In genomic region chr19:40284501-40285352, GRCh38 we compare ENCODE assay signal across 2 cellular contexts.
TF ChIP-seq lines count a peak whose summit lies in the region.

AKT2 (minus strand) TSS chr19:40285345; CDS start chr19:40265267, 20,078 bp downstream.

TF ChIP-seq in HEK293, 187 proteins besides CTCF, POLR2A, EP300 and RAD21 (continued from another document and continues in another):
- TF ChIP-seq PRDM4 (tag by site-specific recombination; IDR thresholded peaks at IDR 0.05) (peak; percentile 58), ZBTB26 (tag by site-specific recombination; optimal IDR thresholded peaks at IDR 0.05) (peak; percentile 98), ZBTB48 (tag by site-specific recombination; IDR thresholded peaks at IDR 0.05) (peak; percentile 91), INSM2 (tag by site-specific recombination; IDR thresholded peaks at IDR 0.05) (0 out of 2 replicates have a peak, but pooled peaks have one; percentile 25), KLF10 (tag by site-specific recombination; IDR thresholded peaks at IDR 0.05) (peak; percentile 88), ZNF548 (tag by site-specific recombination; IDR thresholded peaks at IDR 0.05) (no peak), ZNF549 (tag by site-specific recombination; IDR thresholded peaks at IDR 0.05) (no peak), ZNF571 (tag by site-specific recombination; IDR thresholded peaks at IDR 0.05) (no peak), ZNF324 (tag by site-specific recombination; IDR thresholded peaks at IDR 0.05) (peak; percentile 29; the same call in 1 of the 2 replicates), GLI2 (tag by site-specific recombination; IDR thresholded peaks at IDR 0.05; ENCODE audit: borderline replicate concordance, low read depth) (no peak), ZSCAN16 (tag by site-specific recombination; IDR thresholded peaks at IDR 0.05) (no peak), ZNF701 (tag by site-specific recombination; IDR thresholded peaks at IDR 0.05) (no peak), ZBTB17 (tag by site-specific recombination; IDR thresholded peaks at IDR 0.05) (0 out of 2 replicates have a peak, but pooled peaks have one; percentile 41), ZNF140 (tag by site-specific recombination; IDR thresholded peaks at IDR 0.05) (no peak; the same call in 1 of the 2 replicates), ZNF10 (tag by site-specific recombination; IDR thresholded peaks at IDR 0.05) (peak; percentile 9; the same call in 1 of the 2 replicates), ZNF645 (tag by site-specific recombination; IDR thresholded peaks at IDR 0.05) (peak; percentile 77; the same call in 1 of the 2 replicates), ZNF391 (tag by site-specific recombination; IDR thresholded peaks at IDR 0.05; ENCODE audit: borderline replicate concordance, low read depth) (0 out of 2 replicates have a peak, but pooled peaks have one; percentile 53), BCL6B (tag by site-specific recombination; IDR thresholded peaks at IDR 0.05) (no peak), ZNF239 (tag by site-specific recombination; IDR thresholded peaks at IDR 0.05) (no peak), ZNF621 (tag by site-specific recombination; IDR thresholded peaks at IDR 0.05) (no peak), ZNF214 (tag by site-specific recombination; IDR thresholded peaks at IDR 0.05; ENCODE audit: borderline replicate concordance) (no peak)

TF ChIP-seq in HepG2, 621 proteins besides CTCF, POLR2A, EP300 and RAD21 (continued from another document and continues in another):
- TF ChIP-seq PATZ1 (CRISPR knock-in tag; IDR thresholded peaks at IDR 0.05) (peak; percentile 94), CREBL2 (CRISPR knock-in tag; IDR thresholded peaks at IDR 0.05; ENCODE audit: borderline replicate concordance) (peak; percentile 10; the same call in 1 of the 2 replicates), ZNF740 (CRISPR knock-in tag; IDR thresholded peaks at IDR 0.05) (peak; percentile 97), ZGPAT (CRISPR knock-in tag; IDR thresholded peaks at IDR 0.05) (peak; percentile 40; the same call in 1 of the 2 replicates), CREB1 (IDR thresholded peaks at IDR 0.05) (no peak), CREB1 (CRISPR knock-in tag; IDR thresholded peaks at IDR 0.05) (no peak), ZNF687 (CRISPR knock-in tag; IDR thresholded peaks at IDR 0.05) (peak; percentile 68), RARA (CRISPR knock-in tag; IDR thresholded peaks at IDR 0.05) (no peak), E2F1 (CRISPR knock-in tag; IDR thresholded peaks at IDR 0.05) (0 out of 2 replicates have a peak, but pooled peaks have one; percentile 23), BHLHE40 (IDR thresholded peaks at IDR 0.05; ENCODE audit: low read length) (peak; percentile 80), NFIB (CRISPR knock-in tag; IDR thresholded peaks at IDR 0.05; ENCODE audit: borderline replicate concordance) (0 out of 2 replicates have a peak, but pooled peaks have one; percentile 24), TOPORS (CRISPR knock-in tag; IDR thresholded peaks at IDR 0.05) (peak; percentile 77; the same call in 1 of the 2 replicates), NKX3-1 (CRISPR knock-in tag; IDR thresholded peaks at IDR 0.05) (no peak), BORCS8-MEF2B (CRISPR knock-in tag; IDR thresholded peaks at IDR 0.05) (peak; percentile 40; the same call in 1 of the 2 replicates), NONO (IDR thresholded peaks at IDR 0.05) (no peak), NONO (CRISPR knock-in tag; conservative IDR thresholded peaks at IDR 0.05) (peak; percentile 41; the same call in 1 of the 2 replicates), ZNF142 (CRISPR knock-in tag; IDR thresholded peaks at IDR 0.05) (0 out of 2 replicates have a peak, but pooled peaks have one; percentile 35), KAT8 (CRISPR knock-in tag; IDR thresholded peaks at IDR 0.05) (no peak), ZFX (CRISPR knock-in tag; IDR thresholded peaks at IDR 0.05; ENCODE audit: low read depth) (peak; percentile 77), MAX (IDR thresholded peaks at IDR 0.05) (peak; percentile 71), HMGXB4 (CRISPR knock-in tag; IDR thresholded peaks at IDR 0.05; ENCODE audit: borderline replicate concordance in 1 of 2, low read depth in 1 of 2) (peak in 1 of 2 experiments; percentile 17; a peak in 2 of 4 replicates), TFAP4 (IDR thresholded peaks at IDR 0.05; ENCODE audit: borderline replicate concordance, low read depth) (no peak), FOXO4 (CRISPR knock-in tag; conservative IDR thresholded peaks at IDR 0.05) (0 out of 2 replicates have a peak, but pooled peaks have one; percentile 75)
